Comparison of ENCODE assay signal across 8 cellular contexts in genomic region chr2:20446917-20447436, GRCh38. TPM values are rescaled to one million over a fixed set of nuclear protein-coding genes. Genes with fewer than 3 reads are reported as not detected.
DNase-seq lines count a peak whose midpoint lies in the region; ATAC-seq and TF ChIP-seq lines count a peak whose summit lies in the region.

TSS of gene RHOB (plus strand) at chr2:20447074. CDS start at chr2:20447466, 392 bp downstream.

- peaks cover 8% of the 10 kb centered on the region for H3K4me1 Mint-ChIP-seq in central memory CD8-positive, alpha-beta T cell

- no peaks in the 10 kb centered on the region for H3K27me3 Mint-ChIP-seq in central memory CD8-positive, alpha-beta T cell

- WGBS in spleen, 5 donors: 0 to 1% (median 1%) methylated on average over 23 to 60 of the region's 60 CpGs

- H3K27me3 ChIP-seq in spleen (replicated peaks in 1 of 7): peaks cover 0 to 27% (median 0%) of the 10 kb centered on the region in 7 donors

- H3K9me3 Mint-ChIP-seq in central memory CD8-positive, alpha-beta T cell: no peaks in the 10 kb centered on the region

- DNase-seq in ACHN (peak; percentile 99), NCI-H2227 treated with DMSO at 0.1 percent for 48 hours (lab: John Stamatoyannopoulos, UW) (peak; percentile 99), inferior parietal cortex (ENCODE audit: extremely low spot score) (peak; percentile 99), spleen (peak; percentile 98)
- DNase-seq in central memory CD8-positive, alpha-beta T cell (ENCODE audit: low spot score in 2 of 2): peak; percentile 79 to 82

- peak within 1 kb of the TSS; percentile 91 to 99 (median 97) for H3K27ac ChIP-seq in spleen

- H3K36me3 ChIP-seq in spleen: peaks cover 0 to 18% (median 0%) of the 10 kb centered on the region in 6 donors

- in situ Hi-C loops in ACHN (cut with HindIII; ENCODE audit: low pct_ligation_motif_present, low pct_unique_long_range_greater_than_20kb, low sequenced_read_pairs): loop anchor here (25.0 kb wide), 1 partner anchor 190 kb away; no protein-coding TSS in a partner anchor

- intact Hi-C loops in spleen (cut with DNase I; ENCODE audit: low total_unique reads): no loop called here

- peaks cover 14% of the 10 kb centered on the region for H3K36me3 Mint-ChIP-seq in central memory CD8-positive, alpha-beta T cell (ENCODE audit: insufficient read depth)

- H3K4me1 ChIP-seq in spleen: peaks cover 0 to 56% (median 34%) of the 10 kb centered on the region in 6 donors

- TF ChIP-seq CTCF in spleen (IDR thresholded peaks at IDR 0.05 in 8 of 11, conservative IDR thresholded peaks at IDR 0.05 in 3 of 11): peak in 3 of 11 experiments; percentile 12 to 38 (median 31)

- H3K27ac Mint-ChIP-seq in central memory CD8-positive, alpha-beta T cell (ENCODE audit: low read depth): peak within 1 kb of the TSS; percentile 67

- ATAC-seq in GM18907 (IDR thresholded peaks at IDR 0.05; ENCODE audit: unreplicated experiment): peak; percentile 98
- ATAC-seq in HG03139 (IDR thresholded peaks at IDR 0.05; ENCODE audit: unreplicated experiment): peak; percentile 99
- ATAC-seq in activated CD4-positive, CD25-positive, alpha-beta regulatory T cell treated with anti-CD3 and anti-CD28 coated beads, Interleukin-2, amount 50 U/mL, for 24 hours: peak; percentile 99
- peak; percentile 97 for ATAC-seq in central memory CD8-positive, alpha-beta T cell (replicated peaks; ENCODE audit: extremely low read depth, poor library complexity, severe bottlenecking)

- peak within 1 kb of the TSS; percentile 76 for H3K4me3 Mint-ChIP-seq in central memory CD8-positive, alpha-beta T cell

- H3K4me3 ChIP-seq in spleen: peak within 1 kb of the TSS; percentile 59 to 85 (median 75)

- H3K9me3 ChIP-seq in spleen: no peaks in the 10 kb centered on the region

- peak; percentile 88 to 98 (median 95) for TF ChIP-seq POLR2A in spleen (IDR thresholded peaks at IDR 0.05)

RNA-seq across cellular contexts. Expression of gene RHOB, which starts in this region (rescaled TPM):
- 100 to 1,000 TPM in 6 of 7 donors, 10 to 100 TPM in 1; 94.3 to 309 (median 233) TPM for total RNA-seq in spleen
- polyA plus RNA-seq in spleen: 10 to 100 TPM; 32.6 to 69.0 (median 61.0) TPM

Comparison
In these comparisons a context has a peak if more than half of its experiments do, and no peak if none do; other contexts are left out.
1. Peak in every context shown above with its lines: DNase-seq, ATAC-seq, H3K4me3 ChIP-seq and H3K27ac ChIP-seq.